Comparison of ENCODE assay signal across 8 cellular contexts in genomic region chr4:39970559-39971270, GRCh38. TPM values are rescaled to one million over a fixed set of nuclear protein-coding genes. Genes with fewer than 3 reads are reported as not detected.
DNase-seq lines count a peak whose midpoint lies in the region; ATAC-seq and TF ChIP-seq lines count a peak whose summit lies in the region.

No MANE protein-coding gene starts in this region.

- DNase-seq in OCI-LY7 (ENCODE audit: low spot score), result peak; percentile 35
- peak; percentile 10 for DNase-seq in inferior parietal cortex (ENCODE audit: extremely low spot score)
- no peak for DNase-seq in SW480 (ENCODE audit: low spot score)
- no peak for DNase-seq in cerebellar nuclear complex (lab: John Stamatoyannopoulos, UW)
- no peak for DNase-seq in NCI-H446 treated with DMSO at 0.1 percent for 48 hours (lab: John Stamatoyannopoulos, UW)

- H3K4me1 ChIP-seq in DOHH2 (ENCODE audit: control insufficient read depth, low read length) (peaks cover 61% of the 10 kb centered on the region), OCI-LY7 (ENCODE audit: insufficient read depth, low read length, poor library complexity, severe bottlenecking) (peaks cover 22% of the 10 kb centered on the region)

- no peaks in the 10 kb centered on the region for H3K9me3 ChIP-seq in DOHH2 (ENCODE audit: control insufficient read depth, insufficient read depth, low read length)
- no peaks in the 10 kb centered on the region for H3K9me3 ChIP-seq in OCI-LY7 (ENCODE audit: low read length)

- POLR2A ChIA-PET in OCI-LY7 (lab: Charles Lee), result interaction anchor here (0.6 to 0.9 kb wide), 4 partner anchors 8 to 123 kb away, joined by 3 to 4 read pairs (median 4); no protein-coding TSS in a partner anchor

- H3K36me3 ChIP-seq in DOHH2 (ENCODE audit: control insufficient read depth, low read length) (peaks cover 70% of the 10 kb centered on the region), OCI-LY7 (ENCODE audit: insufficient read depth, low read length) (peaks cover 85% of the 10 kb centered on the region)

- peak; percentile 72 for ATAC-seq in GM21723 (IDR thresholded peaks at IDR 0.05; ENCODE audit: unreplicated experiment)
- ATAC-seq in HG02884 (IDR thresholded peaks at IDR 0.05; ENCODE audit: unreplicated experiment), result no peak

- intact Hi-C loops in OCI-LY7 (cut with micrococcal nuclease; ENCODE audit: unreplicated experiment), result no loop called here

- H3K4me3 ChIP-seq in DOHH2 (ENCODE audit: low read length), result peak overlapping the region; percentile 49
- H3K4me3 ChIP-seq in OCI-LY7 (ENCODE audit: low read depth, low read length, poor library complexity, severe bottlenecking), result no peak overlapping the region

- H3K79me2 ChIP-seq in DOHH2 (ENCODE audit: control insufficient read depth, low read length) (peaks cover 99% of the 10 kb centered on the region), OCI-LY7 (ENCODE audit: insufficient read depth, low read depth, low read length) (peaks cover 99% of the 10 kb centered on the region)

- peaks cover 7% of the 10 kb centered on the region for H3F3A ChIP-seq in DOHH2 (ENCODE audit: control insufficient read depth, insufficient read depth)

- no peak overlapping the region for H2AFZ ChIP-seq in OCI-LY7 (ENCODE audit: low read length)

- no peaks in the 10 kb centered on the region for H3K9me2 ChIP-seq in DOHH2 (replicated peaks; ENCODE audit: control insufficient read depth, low read length)
- H3K9me2 ChIP-seq in OCI-LY7 (ENCODE audit: insufficient read depth, low read length), result no peaks in the 10 kb centered on the region

- TF ChIP-seq CTCF in DOHH2 (IDR thresholded peaks at IDR 0.05; ENCODE audit: low read depth, low read length, poor library complexity, severe bottlenecking) (no peak), OCI-LY7 (conservative IDR thresholded peaks at IDR 0.05; ENCODE audit: low read length) (no peak)

- BruUV-seq in OCI-LY7 (replicated peaks; lab: Mats Ljungman, UMichigan), result no TSS peak

- CTCF ChIA-PET in OCI-LY7 (lab: Charles Lee; ENCODE audit: unreplicated experiment), result interaction anchor here (0.7 kb wide), 1 partner anchor 41 kb away, joined by 5 read pairs; no protein-coding TSS in a partner anchor

- H3K27ac ChIP-seq in DOHH2 (ENCODE audit: low read depth, low read length) (peak overlapping the region; percentile 33), OCI-LY7 (ENCODE audit: low read depth, low read length, poor library complexity, severe bottlenecking) (peak overlapping the region; percentile 0)

- H3K4me2 ChIP-seq in DOHH2 (ENCODE audit: low read length), result peak overlapping the region; percentile 64
- peak overlapping the region; percentile 34; the same call in 1 of the 2 replicates for H3K4me2 ChIP-seq in OCI-LY7 (ENCODE audit: low read length)

- H3K27me3 ChIP-seq in DOHH2 (ENCODE audit: control insufficient read depth, low read length), result no peaks in the 10 kb centered on the region

- H4K20me1 ChIP-seq in DOHH2 (ENCODE audit: control insufficient read depth, insufficient read depth, low read depth, low read length) (peaks cover 21% of the 10 kb centered on the region; the same call in 1 of the 2 replicates), OCI-LY7 (ENCODE audit: insufficient read depth, low read length) (peaks cover 6% of the 10 kb centered on the region; the same call in 1 of the 2 replicates)

RNA-seq across cellular contexts. Expression of gene PDS5A, which starts 7.0 kb away (rescaled TPM):
- 65.3 and 69.5 TPM in 2 replicates for total RNA-seq in OCI-LY7 (2014; rRNA removed; shearing (Covaris generic))
- 113 and 114 TPM in 2 replicates for total RNA-seq in OCI-LY7 (2022)

Comparison
In these comparisons a context has a peak if more than half of its experiments do, and no peak if none do; other contexts are left out.
1. DNase-seq: peak in OCI-LY7 (single experiment) and inferior parietal cortex (single experiment); none in SW480 (single experiment), cerebellar nuclear complex (0 of 2) and NCI-H446 treated with DMSO at 0.1 percent for 48 hours (single experiment).